In the genomic region with DNA sequence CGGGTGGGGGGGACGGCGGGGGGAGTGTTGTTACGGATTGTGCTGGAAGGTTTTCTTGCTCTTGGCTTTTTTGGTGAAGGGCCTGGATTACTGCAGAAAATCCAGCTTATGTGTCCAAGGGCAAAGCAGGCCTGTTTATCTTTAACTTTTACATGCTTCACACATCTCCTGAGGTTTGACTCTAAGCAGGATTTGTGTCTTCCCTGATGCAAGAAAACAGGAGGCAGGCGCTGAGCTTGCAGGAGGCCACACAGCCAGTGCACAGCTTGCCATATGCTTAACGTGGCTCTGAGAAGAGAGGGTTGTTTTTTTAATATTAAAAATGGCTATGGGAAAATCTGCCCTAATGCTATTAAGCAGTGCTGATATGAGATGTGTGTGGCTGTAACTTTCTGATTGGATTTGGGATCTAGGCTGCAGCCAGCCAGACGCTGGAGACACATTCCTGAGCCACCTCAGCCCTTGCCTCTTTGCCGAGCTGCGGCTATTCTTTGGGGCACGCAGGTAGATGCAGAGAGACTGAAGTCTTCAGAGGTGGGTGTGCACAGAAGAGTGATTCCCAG, we compare ENCODE assay signal across 15 cellular contexts. TPM values are rescaled to one million over a fixed set of nuclear protein-coding genes. Genes with fewer than 3 reads are reported as not detected.
"Had no signal": no experiment of that assay in that cellular context is flagged by ENCODE, and none has a peak within 500 bp of the region (broad histone marks: within the 10 kb centered on the region; RNA-seq: fewer than 3 reads in every experiment).

No MANE protein-coding gene starts in this region.

- DNase-seq: activated CD4-positive, alpha-beta T cell treated with anti-CD3 and anti-CD28 coated beads for 4 hours; activated CD8-positive, alpha-beta memory T cell treated with anti-CD3 and anti-CD28 coated beads, Interleukin-2, amount 50 U/mL, for 4 hours; activated CD8-positive, alpha-beta T cell treated with anti-CD3 and anti-CD28 coated beads for 36 hours; activated T-cell treated with anti-CD3 and anti-CD28 coated beads, Interleukin-2, amount 50 U/mL, for 72 hours; colonic mucosa; esophagus squamous epithelium; kidney; left ventricle myocardium inferior; ovary; small intestine; T-helper 1 cell; upper lobe of left lung had no signal

- H3K36me3 ChIP-seq: cardiac muscle cell, colonic mucosa, esophagus squamous epithelium, left ventricle myocardium inferior, ovary, upper lobe of left lung had no signal

- H3K4me3 ChIP-seq: cardiac muscle cell, colonic mucosa, esophagus squamous epithelium, left ventricle myocardium inferior, ovary, upper lobe of left lung had no signal

- ATAC-seq: activated CD8-positive, alpha-beta T cell treated with anti-CD3 and anti-CD28 coated beads for 36 hours; activated T-cell treated with anti-CD3 and anti-CD28 coated beads, Interleukin-2, amount 50 U/mL, for 72 hours; stimulated activated effector memory CD8-positive, alpha-beta T cell treated with anti-CD3 and anti-CD28 coated beads, Interleukin-12 subunit alpha, Interleukin-12 subunit beta, amount 100 ng/mL, for 72 hours had no signal

- H3K9me3 ChIP-seq: colonic mucosa, esophagus squamous epithelium, left ventricle myocardium inferior, ovary, upper lobe of left lung had no signal

- H3K27ac ChIP-seq: cardiac muscle cell, colonic mucosa, esophagus squamous epithelium, left ventricle myocardium inferior, upper lobe of left lung had no signal

- H3K4me1 ChIP-seq: colonic mucosa, esophagus squamous epithelium, left ventricle myocardium inferior had no signal

- H3K27me3 ChIP-seq: ovary, upper lobe of left lung had no signal

RNA-seq across cellular contexts. Expression of a gene that starts 47.8 kb away (rescaled TPM):
- total RNA-seq: cardiac muscle cell, left ventricle myocardium inferior, renal cortical epithelial cell had no signal
- polyA plus RNA-seq: cardiac muscle cell had no signal
